In the genomic region with DNA sequence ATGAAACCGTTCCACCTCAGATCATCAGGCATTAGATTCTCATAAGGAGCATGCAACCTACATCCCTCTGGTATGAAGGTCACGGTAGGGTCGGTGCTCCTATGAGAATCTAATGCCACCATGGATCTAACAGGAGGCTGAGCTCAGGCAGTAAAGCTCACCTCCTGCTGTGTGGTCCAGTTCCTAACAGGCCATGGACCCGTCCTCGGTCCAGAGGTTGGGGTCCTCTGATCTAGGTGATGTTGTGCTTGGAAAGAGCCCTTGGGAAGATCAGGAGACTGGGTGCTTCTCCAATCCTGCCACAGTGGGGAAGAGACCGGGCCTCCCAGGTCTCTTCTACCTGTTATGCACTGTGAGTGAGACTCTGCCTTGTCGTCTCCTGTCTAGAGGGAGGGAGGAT, we compare ENCODE assay signal across 10 cellular contexts.
"Had no signal": no experiment of that assay in that cellular context is flagged by ENCODE, and none has a peak within 500 bp of the region (broad histone marks: within the 10 kb centered on the region; RNA-seq: fewer than 3 reads in every experiment).

No MANE protein-coding gene starts in this region.

- H3K4me3 ChIP-seq: prostate gland, SJCRH30 had no signal

- H3K9me3 ChIP-seq: prostate gland, SJCRH30 had no signal

- H3K27ac Mint-ChIP-seq: activated T-helper 1 cell treated with anti-CD3 and anti-CD28 coated beads, Interleukin-12 subunit alpha, Interleukin-12 subunit beta, Interleukin-2, Interleukin-4 antibody, amounts not matched to agents 30 ng/mL and 10 ng/mL and 1 ng/mL, durations not matched to agents 14 hours and 24 hours and 36 hours had no signal

- H3K4me1 ChIP-seq: prostate gland had no signal

- DNase-seq: activated CD4-positive, alpha-beta T cell treated with anti-CD3 and anti-CD28 coated beads, Interleukin-2, amount 50 U/mL, for 4 hours; activated naive CD4-positive, alpha-beta T cell treated with anti-CD3 and anti-CD28 coated beads, Interleukin-2, amount 50 U/mL, for 16 hours; foreskin melanocyte; naive thymus-derived CD8-positive, alpha-beta T cell; SJCRH30; stimulated activated CD4-positive, alpha-beta T cell treated with anti-CD3 and anti-CD28 coated beads, Interleukin-12 subunit alpha, Interleukin-12 subunit beta, amount 100 ng/mL, for 4 hours; stimulated activated naive CD8-positive, alpha-beta T cell treated with anti-CD3 and anti-CD28 coated beads, Interleukin-15, Interleukin-2, amounts not matched to agents 100 U/mL and 50 U/mL, for 24 hours had no signal

- H3K36me3 Mint-ChIP-seq: brain; naive thymus-derived CD8-positive, alpha-beta T cell had no signal

- H3K36me3 ChIP-seq: prostate gland, SJCRH30 had no signal

- H3K4me3 Mint-ChIP-seq: activated T-helper 1 cell treated with anti-CD3 and anti-CD28 coated beads, Interleukin-12 subunit alpha, Interleukin-12 subunit beta, Interleukin-2, Interleukin-4 antibody, amounts not matched to agents 30 ng/mL and 10 ng/mL and 1 ng/mL, durations not matched to agents 14 hours and 24 hours and 36 hours; brain; naive thymus-derived CD8-positive, alpha-beta T cell had no signal

- H3K9me3 Mint-ChIP-seq: activated T-helper 1 cell treated with anti-CD3 and anti-CD28 coated beads, Interleukin-12 subunit alpha, Interleukin-12 subunit beta, Interleukin-2, Interleukin-4 antibody, amounts not matched to agents 30 ng/mL and 10 ng/mL and 1 ng/mL, durations not matched to agents 14 hours and 24 hours and 36 hours; naive thymus-derived CD8-positive, alpha-beta T cell had no signal

- H3K27me3 ChIP-seq: SJCRH30 had no signal

- H3K27ac ChIP-seq: prostate gland, SJCRH30 had no signal
